In the genomic region with DNA sequence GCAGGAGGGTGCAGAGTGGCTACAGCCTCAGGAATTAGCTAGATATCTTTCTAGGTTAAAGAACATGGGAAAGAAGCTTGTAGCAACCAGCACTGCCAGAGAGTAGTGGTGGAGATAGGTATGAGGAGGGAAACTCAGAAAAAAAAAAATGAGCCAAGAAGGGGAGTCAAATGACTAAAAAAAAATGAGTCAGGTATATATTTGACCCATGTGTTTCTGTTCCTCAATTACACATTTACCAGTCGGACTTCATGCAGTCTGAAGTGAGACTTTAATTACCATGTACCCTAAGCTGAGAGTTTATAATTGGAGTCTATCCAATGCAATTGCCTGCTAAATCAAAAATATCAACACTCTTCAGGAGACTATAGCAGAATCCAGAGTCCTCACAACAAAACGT, we compare ENCODE assay signal across 22 cellular contexts.
"Had no signal": no experiment of that assay in that cellular context is flagged by ENCODE, and none has a peak within 500 bp of the region (broad histone marks: within the 10 kb centered on the region; RNA-seq: fewer than 3 reads in every experiment).

No MANE protein-coding gene starts in this region.

- ATAC-seq: foreskin keratinocyte; left cardiac atrium; lower lobe of right lung; natural killer cell treated with Interleukin-12 subunit alpha and Interleukin-12 subunit beta and Interleukin-15 and Interleukin-18, amount 100 ng/mL, for 72 hours had no signal

- H2AFZ ChIP-seq: hepatocyte, neural progenitor cell had no signal

- H3K4me3 ChIP-seq: hepatocyte, left ventricle myocardium inferior, lower lobe of right lung, neural progenitor cell, ovary, right atrium auricular region, stomach, thoracic aorta, transverse colon had no signal

- H3K9ac ChIP-seq: neural progenitor cell had no signal

- H3K36me3 ChIP-seq: left ventricle myocardium inferior, lower lobe of right lung, neural progenitor cell, ovary, right atrium auricular region, stomach, thoracic aorta, transverse colon had no signal

- H3K9me3 ChIP-seq: lower lobe of right lung, ovary, stomach, thoracic aorta, transverse colon had no signal

- H3K27me3 ChIP-seq: foreskin keratinocyte, hepatocyte, neural progenitor cell, ovary, right atrium auricular region, stomach, transverse colon had no signal

- H3K27ac ChIP-seq: foreskin keratinocyte, hepatocyte, left ventricle myocardium inferior, lower lobe of right lung, neural progenitor cell, ovary, right atrium auricular region, stomach, thoracic aorta, transverse colon had no signal

- H3K4me2 ChIP-seq: hepatocyte, neural progenitor cell had no signal

- H3K79me2 ChIP-seq: hepatocyte had no signal

- DNase-seq: effector CD4-positive, alpha-beta T cell; endodermal cell; erythroblast; head of caudate nucleus; kidney; left cardiac atrium; left ventricle myocardium inferior; lower lobe of right lung; nucleus accumbens; ovary; small intestine; stimulated activated CD4-positive, alpha-beta T cell treated with anti-CD3 and anti-CD28 coated beads, Interleukin-12 subunit alpha, Interleukin-12 subunit beta, amount 100 ng/mL, for 4 hours; stimulated activated naive CD4-positive, alpha-beta T cell; stomach; substantia nigra; transverse colon had no signal

- H3K4me1 ChIP-seq: foreskin keratinocyte, left ventricle myocardium inferior, lower lobe of right lung, neural progenitor cell, right atrium auricular region, transverse colon had no signal
